Comparison of ENCODE assay signal across 12 cellular contexts in the genomic region with DNA sequence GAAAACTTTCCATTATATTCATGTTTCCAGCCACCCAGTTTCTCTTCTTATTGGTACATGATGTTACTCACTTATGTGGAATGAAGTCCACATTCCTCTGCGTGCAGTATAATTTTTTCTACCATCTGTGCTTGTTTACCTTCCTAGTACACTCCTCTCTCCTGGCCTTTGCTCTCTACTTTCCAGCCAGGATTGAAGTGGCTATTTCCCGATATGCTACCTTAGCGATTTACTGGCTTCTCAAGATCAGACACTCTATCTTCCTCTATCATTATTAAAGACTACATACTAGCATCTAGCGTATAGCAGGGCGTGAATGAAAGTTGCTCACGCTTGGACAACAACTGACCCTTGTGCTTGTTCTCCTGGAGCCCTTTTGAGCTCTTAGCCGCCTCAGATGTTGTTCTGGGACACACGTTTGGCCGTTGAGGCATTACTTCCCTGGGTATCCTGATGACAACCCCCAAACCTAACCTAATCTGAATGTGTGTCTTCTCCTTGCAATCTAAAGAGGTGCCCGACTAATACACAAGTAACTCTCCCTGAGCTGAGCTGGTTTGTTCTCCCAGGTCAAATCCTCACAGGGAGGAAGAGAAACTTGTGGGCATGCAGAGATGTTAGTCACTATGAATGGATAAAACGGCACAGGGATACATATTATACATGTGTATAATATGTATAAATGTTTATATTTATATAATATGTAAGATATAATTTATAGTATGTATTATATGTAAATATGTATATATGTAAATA. TPM values are rescaled to one million over a fixed set of nuclear protein-coding genes. Genes with fewer than 3 reads are reported as not detected.
DNase-seq lines count a peak whose midpoint lies in the region; ATAC-seq, FAIRE-seq and TF ChIP-seq lines count a peak whose summit lies in the region.
"Had no signal": no experiment of that assay in that cellular context is flagged by ENCODE, and none has a peak within 500 bp of the region (broad histone marks: within the 10 kb centered on the region; RNA-seq: fewer than 3 reads in every experiment).

No MANE protein-coding gene starts in this region.

- no peaks in the 10 kb centered on the region for H3K36me3 ChIP-seq in small intestine (ENCODE audit: control insufficient read depth in 2 of 2, insufficient read depth in 2 of 2, low read length in 2 of 2)
- no peaks in the 10 kb centered on the region for H3K36me3 ChIP-seq in CD8-positive, alpha-beta memory T cell (ENCODE audit: insufficient read depth, low read length)
- H3K36me3 ChIP-seq: ascending aorta had no signal

- peaks cover 10 to 18% (median 11%) of the 10 kb centered on the region in 3 donors for H3K4me1 Mint-ChIP-seq in CD8-positive, alpha-beta memory T cell

- peaks cover 0 to 4% of the 10 kb centered on the region in 2 donors for H3K27me3 Mint-ChIP-seq in CD8-positive, alpha-beta memory T cell

- H3K4me1 ChIP-seq in foreskin keratinocyte (peaks cover 13% of the 10 kb centered on the region), small intestine (ENCODE audit: control insufficient read depth in 2 of 2, insufficient read depth in 1 of 2, low read depth in 1 of 2, low read length in 1 of 2) (peaks cover 2 to 3% of the 10 kb centered on the region in 2 donors)
- H3K4me1 ChIP-seq in CD8-positive, alpha-beta memory T cell (ENCODE audit: insufficient read depth, low read length): no peaks in the 10 kb centered on the region

- 16 to 52% (median 29%) methylated on average over 11 of the region's 11 CpGs for WGBS in small intestine, 3 donors

- FAIRE-seq in small intestine (lab: Jason Lieb, UNC): peak; percentile 44
- FAIRE-seq: GM12892 had no signal

- TF ChIP-seq CTCF in foreskin keratinocyte (conservative IDR thresholded peaks at IDR 0.05): no peak

- POLR2A ChIA-PET in CD8-positive, alpha-beta memory T cell (lab: Charles Lee): no interaction called here

- H3K9me3 ChIP-seq in small intestine (ENCODE audit: control insufficient read depth, low read depth): no peaks in the 10 kb centered on the region
- no peaks in the 10 kb centered on the region for H3K9me3 ChIP-seq in CD8-positive, alpha-beta memory T cell (ENCODE audit: low read length)
- H3K9me3 ChIP-seq: ascending aorta had no signal

- no peak overlapping the region for H3K27ac ChIP-seq in foreskin keratinocyte
- peak overlapping the region; percentile 70 to 76 for H3K27ac ChIP-seq in small intestine (ENCODE audit: low read depth in 1 of 2, low read length in 1 of 2)
- H3K27ac ChIP-seq in CD8-positive, alpha-beta memory T cell (ENCODE audit: low read depth, low read length): no peak overlapping the region

- H3K4me3 Mint-ChIP-seq in CD8-positive, alpha-beta memory T cell: peak overlapping the region in 1 of 7 donors; percentile 6

- no peaks in the 10 kb centered on the region for H3K9me3 Mint-ChIP-seq in CD8-positive, alpha-beta memory T cell

- H3K27ac Mint-ChIP-seq in CD8-positive, alpha-beta memory T cell: peak overlapping the region in 1 of 8 donors; percentile 39

- DNase-seq in HCEC 1CT: peak; percentile 79
- DNase-seq in foreskin keratinocyte: peak; percentile 41 to 70
- peak; percentile 96 for DNase-seq in small intestine
- DNase-seq in CD8-positive, alpha-beta memory T cell: no peak
- DNase-seq: activated CD4-positive, alpha-beta T cell treated with anti-CD3 and anti-CD28 coated beads, Interleukin-2, amount 50 U/mL, for 48 hours; stimulated activated naive CD8-positive, alpha-beta T cell treated with anti-CD3 and anti-CD28 coated beads, Interleukin-15, Interleukin-2, amounts not matched to agents 100 U/mL and 50 U/mL, for 24 hours had no signal

- CTCF ChIA-PET in CD8-positive, alpha-beta memory T cell (lab: Charles Lee): no interaction called here

- no peak overlapping the region for H3K4me3 ChIP-seq in small intestine (ENCODE audit: low read depth in 1 of 2, low read length in 2 of 2)
- H3K4me3 ChIP-seq in CD8-positive, alpha-beta memory T cell (ENCODE audit: low read length): no peak overlapping the region
- H3K4me3 ChIP-seq: ascending aorta had no signal

- no peaks in the 10 kb centered on the region for H3K36me3 Mint-ChIP-seq in CD8-positive, alpha-beta memory T cell

- ATAC-seq in SK-N-SH treated with all-trans-retinoic acid at 6 μM for 48 hours (peak; percentile 85), foreskin keratinocyte (peak; percentile 68), GM18502 (IDR thresholded peaks at IDR 0.05; ENCODE audit: poor library complexity, unreplicated experiment) (no peak), GM21390 (IDR thresholded peaks at IDR 0.05; ENCODE audit: unreplicated experiment) (no peak)
- ATAC-seq: sciatic nerve; stimulated activated naive CD8-positive, alpha-beta T cell treated with anti-CD3 and anti-CD28 coated beads, Interleukin-15, Interleukin-2, amounts not matched to agents 100 U/mL and 50 U/mL, for 24 hours had no signal

- H3K27me3 ChIP-seq in foreskin keratinocyte (peaks cover 2% of the 10 kb centered on the region), small intestine (ENCODE audit: control insufficient read depth in 2 of 2, insufficient read depth in 2 of 2, low read length in 2 of 2) (no peaks in the 10 kb centered on the region)
- no peaks in the 10 kb centered on the region for H3K27me3 ChIP-seq in CD8-positive, alpha-beta memory T cell (ENCODE audit: insufficient read depth, low read length, poor library complexity, severe bottlenecking)
- H3K27me3 ChIP-seq: ascending aorta had no signal

TF ChIP-seq in SK-N-SH treated with all-trans-retinoic acid at 6 μM for 48 hours, 23 proteins besides CTCF, POLR2A, EP300 and RAD21 (continues in another document):
- TF ChIP-seq ISL1 (CRISPR knock-in tag; IDR thresholded peaks at IDR 0.05): no peak
- TF ChIP-seq POU6F1 (CRISPR knock-in tag; IDR thresholded peaks at IDR 0.05; ENCODE audit: borderline replicate concordance, low read depth): no peak
- no peak for TF ChIP-seq TCF4 (CRISPR knock-in tag; IDR thresholded peaks at IDR 0.05; ENCODE audit: borderline replicate concordance)
- TF ChIP-seq RARB (CRISPR knock-in tag; IDR thresholded peaks at IDR 0.05): no peak
- no peak for TF ChIP-seq ZNF70 (CRISPR knock-in tag; IDR thresholded peaks at IDR 0.05)
- TF ChIP-seq, protein P1, sequence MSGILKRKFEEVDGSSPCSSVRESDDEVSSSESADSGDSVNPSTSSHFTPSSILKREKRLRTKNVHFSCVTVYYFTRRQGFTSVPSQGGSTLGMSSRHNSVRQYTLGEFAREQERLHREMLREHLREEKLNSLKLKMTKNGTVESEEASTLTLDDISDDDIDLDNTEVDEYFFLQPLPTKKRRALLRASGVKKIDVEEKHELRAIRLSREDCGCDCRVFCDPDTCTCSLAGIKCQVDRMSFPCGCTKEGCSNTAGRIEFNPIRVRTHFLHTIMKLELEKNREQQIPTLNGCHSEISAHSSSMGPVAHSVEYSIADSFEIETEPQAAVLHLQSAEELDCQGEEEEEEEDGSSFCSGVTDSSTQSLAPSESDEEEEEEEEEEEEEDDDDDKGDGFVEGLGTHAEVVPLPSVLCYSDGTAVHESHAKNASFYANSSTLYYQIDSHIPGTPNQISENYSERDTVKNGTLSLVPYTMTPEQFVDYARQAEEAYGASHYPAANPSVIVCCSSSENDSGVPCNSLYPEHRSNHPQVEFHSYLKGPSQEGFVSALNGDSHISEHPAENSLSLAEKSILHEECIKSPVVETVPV (CRISPR knock-in tag; IDR thresholded peaks at IDR 0.05): no peak
- no peak for TF ChIP-seq PPARA (CRISPR knock-in tag; IDR thresholded peaks at IDR 0.05; ENCODE audit: borderline replicate concordance)
- TF ChIP-seq, protein P2, sequence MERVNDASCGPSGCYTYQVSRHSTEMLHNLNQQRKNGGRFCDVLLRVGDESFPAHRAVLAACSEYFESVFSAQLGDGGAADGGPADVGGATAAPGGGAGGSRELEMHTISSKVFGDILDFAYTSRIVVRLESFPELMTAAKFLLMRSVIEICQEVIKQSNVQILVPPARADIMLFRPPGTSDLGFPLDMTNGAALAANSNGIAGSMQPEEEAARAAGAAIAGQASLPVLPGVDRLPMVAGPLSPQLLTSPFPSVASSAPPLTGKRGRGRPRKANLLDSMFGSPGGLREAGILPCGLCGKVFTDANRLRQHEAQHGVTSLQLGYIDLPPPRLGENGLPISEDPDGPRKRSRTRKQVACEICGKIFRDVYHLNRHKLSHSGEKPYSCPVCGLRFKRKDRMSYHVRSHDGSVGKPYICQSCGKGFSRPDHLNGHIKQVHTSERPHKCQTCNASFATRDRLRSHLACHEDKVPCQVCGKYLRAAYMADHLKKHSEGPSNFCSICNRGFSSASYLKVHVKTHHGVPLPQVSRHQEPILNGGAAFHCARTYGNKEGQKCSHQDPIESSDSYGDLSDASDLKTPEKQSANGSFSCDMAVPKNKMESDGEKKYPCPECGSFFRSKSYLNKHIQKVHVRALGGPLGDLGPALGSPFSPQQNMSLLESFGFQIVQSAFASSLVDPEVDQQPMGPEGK (CRISPR knock-in tag; IDR thresholded peaks at IDR 0.05; ENCODE audit: borderline replicate concordance): no peak
- TF ChIP-seq ZFP30 (CRISPR knock-in tag; IDR thresholded peaks at IDR 0.05): no peak
- TF ChIP-seq ZNF8 (CRISPR knock-in tag; IDR thresholded peaks at IDR 0.05): no peak
- TF ChIP-seq ZNF565 (CRISPR knock-in tag; conservative IDR thresholded peaks at IDR 0.05; ENCODE audit: low read depth): no peak

RNA-seq across cellular contexts. Expression of gene MTARC2, which starts 13.4 kb away (rescaled TPM):
- 1.3 and 1.5 TPM in 2 replicates for total RNA-seq in foreskin keratinocyte
- polyA plus RNA-seq in foreskin keratinocyte (1.8 and 2.1 TPM in 2 replicates), small intestine (10 to 100 TPM; 31.8 to 93.5 (median 76.2) TPM)
- not detected for total RNA-seq in CD8-positive, alpha-beta memory T cell
- not detected for polyA plus RNA-seq in CD8-positive, alpha-beta memory T cell

RNA-seq across cellular contexts. Expression of gene C1orf115, which starts 44.6 kb away (rescaled TPM):
- total RNA-seq in foreskin keratinocyte: 1.4 TPM in 2 replicates
- polyA plus RNA-seq in foreskin keratinocyte: 0.92 and 1.1 TPM in 2 replicates
- 100 to 1,000 TPM in 2 of 3 donors, 10 to 100 TPM in 1; 60.5 to 456 (median 313) TPM for polyA plus RNA-seq in small intestine
- total RNA-seq in CD8-positive, alpha-beta memory T cell: under 1 TPM; 0.16 to 0.18 TPM
- 1.4 TPM for polyA plus RNA-seq in CD8-positive, alpha-beta memory T cell

RNA-seq across cellular contexts. Expression of gene MTARC1, which starts 52.0 kb away (rescaled TPM):
- 2.1 and 6.6 TPM in 2 replicates for total RNA-seq in foreskin keratinocyte
- polyA plus RNA-seq in foreskin keratinocyte (1.9 and 4.2 TPM in 2 replicates), small intestine (10 to 100 TPM in 1 of 3 donors, 1 to 10 TPM in 2; 5.4 to 20.2 (median 8.7) TPM)
- total RNA-seq in CD8-positive, alpha-beta memory T cell: not detected
- not detected for polyA plus RNA-seq in CD8-positive, alpha-beta memory T cell

Comparison
In these comparisons a context has a peak if more than half of its experiments do, and no peak if none do; other contexts are left out.
1. DNase-seq: peak in HCEC 1CT (single experiment), foreskin keratinocyte (2 of 2) and small intestine (single experiment); none in CD8-positive, alpha-beta memory T cell (0 of 5).
2. ATAC-seq: peak in SK-N-SH treated with all-trans-retinoic acid at 6 μM for 48 hours (single experiment) and foreskin keratinocyte (single experiment); none in GM18502 (single experiment) and GM21390 (single experiment).
3. H3K27ac ChIP-seq: peak in small intestine (2 of 2); none in foreskin keratinocyte (single experiment) and CD8-positive, alpha-beta memory T cell (single experiment).
4. RNA of gene MTARC2, which starts 13.4 kb away (polyA plus RNA-seq): 31.8 to 93.5 TPM in small intestine; 1.8 to 2.1 TPM in foreskin keratinocyte and not detected in CD8-positive, alpha-beta memory T cell (single experiment); every median in the first group is over 10 times any median in the second.
5. RNA of gene C1orf115, which starts 44.6 kb away (polyA plus RNA-seq): 60.5 to 456 TPM in small intestine; 1.4 TPM in CD8-positive, alpha-beta memory T cell (single experiment) and 0.92 to 1.1 TPM in foreskin keratinocyte; every median in the first group is over 10 times any median in the second.